In the genomic region with DNA sequence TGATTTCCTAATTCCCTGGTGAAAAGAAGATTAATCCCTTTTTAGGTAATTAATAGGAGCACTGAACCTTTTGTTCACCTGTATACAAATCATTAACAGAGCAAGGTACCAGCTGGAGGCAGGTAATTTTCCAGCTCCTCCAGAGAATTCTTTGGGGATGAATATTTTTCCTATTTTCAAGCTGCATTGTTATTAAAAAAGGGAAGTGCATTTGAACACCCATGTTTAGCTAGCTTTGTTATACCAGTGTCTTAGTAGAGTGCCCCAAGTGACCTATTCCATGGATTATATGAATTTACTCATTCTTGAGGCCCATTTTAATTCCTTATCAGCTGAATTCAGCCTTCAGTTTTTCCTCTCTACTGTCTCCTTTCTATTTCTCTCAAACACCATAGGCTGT, we compare ENCODE assay signal across 7 cellular contexts.
"Had no signal": no experiment of that assay in that cellular context is flagged by ENCODE, and none has a peak within 500 bp of the region (broad histone marks: within the 10 kb centered on the region; RNA-seq: fewer than 3 reads in every experiment).

No MANE protein-coding gene starts in this region.

- H3K4me2 ChIP-seq: KMS-11 had no signal

- DNase-seq: IMR-90, KBM-7, KG1 had no signal

- H3K9ac ChIP-seq: KMS-11 had no signal

- FAIRE-seq: HepG2, HTR-8/SVneo had no signal

- H3K27ac ChIP-seq: HL-60, KMS-11 had no signal

- ATAC-seq: HepG2 had no signal
